In genomic region chr19:9792191-9793050, GRCh38 we compare ENCODE assay signal across 8 cellular contexts. TPM values are rescaled to one million over a fixed set of nuclear protein-coding genes. Genes with fewer than 3 reads are reported as not detected.
DNase-seq lines count a peak whose midpoint lies in the region; ATAC-seq lines count a peak whose summit lies in the region.

No MANE protein-coding gene starts in this region.

- DNase-seq in DMS53 treated with DMSO at 0.1 percent for 48 hours (lab: John Stamatoyannopoulos, UW; ENCODE audit: unreplicated experiment) (peak; percentile 76), NCI-H69 (lab: John Stamatoyannopoulos, UW) (peak; percentile 88), dedifferentiated amniotic fluid mesenchymal stem cell (ENCODE audit: extremely low spot score) (peak; percentile 86), left colon (peak; percentile 97 to 98)
- peak; percentile 87 to 92 for DNase-seq in activated CD4-positive, alpha-beta T cell treated with anti-CD3 and anti-CD28 coated beads, Interleukin-2, amount 50 U/mL, for 48 hours
- peak; percentile 86 to 93 for DNase-seq in stimulated activated CD4-positive, alpha-beta T cell treated with anti-CD3 and anti-CD28 coated beads, Interleukin-15, amount 100 ng/mL, for 48 hours (ENCODE audit: low read depth in 2 of 2)

- intact Hi-C loops in left colon (cut with DNase I, micrococcal nuclease), result loop anchor here (10.0 kb wide), 2 partner anchors 168 to 658 kb away; partner anchors contain the start of gene ZNF561 (in 1 of the 2)

- ATAC-seq in HG03175 (IDR thresholded peaks at IDR 0.05; ENCODE audit: unreplicated experiment), result peak; percentile 33
- ATAC-seq in left colon, result peak; percentile 69
- ATAC-seq in HG03378 (IDR thresholded peaks at IDR 0.05; ENCODE audit: unreplicated experiment), result no peak

RNA-seq across cellular contexts. Expression of gene ZNF846, which starts 23.9 kb away (rescaled TPM):
- total RNA-seq in left colon, result 10 to 100 TPM; 10.2 to 11.9 TPM

RNA-seq across cellular contexts. Expression of gene FBXL12, which starts 26.5 kb away (rescaled TPM):
- total RNA-seq in left colon, result 10 to 100 TPM; 26.5 to 31.1 TPM

RNA-seq across cellular contexts. Expression of gene UBL5, which starts 35.3 kb away (rescaled TPM):
- total RNA-seq in left colon, result 100 to 1,000 TPM; 280 to 315 TPM

RNA-seq across cellular contexts. Expression of gene PIN1, which starts 42.7 kb away (rescaled TPM):
- total RNA-seq in left colon, result 10 to 100 TPM; 44.3 to 48.2 TPM
